10 cellular contexts compared by ENCODE assay signal in the genomic region with DNA sequence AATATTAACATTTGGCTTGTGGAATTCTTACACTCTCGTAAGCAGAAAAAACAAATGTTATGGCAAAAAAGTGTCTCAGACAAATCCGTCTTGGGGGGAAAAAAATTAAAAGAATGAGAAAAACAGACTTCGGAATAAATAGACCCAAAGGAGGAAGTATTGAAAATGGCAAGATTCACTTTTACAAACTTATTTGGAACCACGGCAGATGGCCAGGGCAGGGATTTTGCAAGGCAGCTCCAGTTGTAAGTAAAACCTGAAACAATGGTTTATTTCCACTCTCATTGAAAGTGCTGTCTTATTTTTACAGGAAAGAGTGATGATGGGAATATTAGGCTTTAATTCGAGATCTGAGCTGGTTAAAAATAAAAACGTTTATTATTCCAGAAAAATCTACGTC. TPM values are rescaled to one million over a fixed set of nuclear protein-coding genes. Genes with fewer than 3 reads are reported as not detected.
DNase-seq lines count a peak whose midpoint lies in the region; ATAC-seq and TF ChIP-seq lines count a peak whose summit lies in the region.
"Had no signal": no experiment of that assay in that cellular context is flagged by ENCODE, and none has a peak within 500 bp of the region (broad histone marks: within the 10 kb centered on the region; RNA-seq: fewer than 3 reads in every experiment).

No MANE protein-coding gene starts in this region.

- peak overlapping the region in 6 of 7 donors; percentile 31 to 99 (median 56) for H3K27ac Mint-ChIP-seq in CD4-positive, alpha-beta memory T cell
- H3K27ac Mint-ChIP-seq in effector memory CD8-positive, alpha-beta T cell, result peak overlapping the region in 1 of 2 donors; percentile 97

- no peaks in the 10 kb centered on the region for H3K36me3 ChIP-seq in CD4-positive, alpha-beta memory T cell (ENCODE audit: insufficient read depth, low read length)
- H3K36me3 ChIP-seq in psoas muscle (ENCODE audit: insufficient read depth in 1 of 2, low read depth in 1 of 2), result no peaks in the 10 kb centered on the region

- CTCF ChIA-PET in CD4-positive, alpha-beta memory T cell (lab: Charles Lee; ENCODE audit: partially characterized antibody), result interaction anchor here (0.7 to 1.9 kb wide), 3 partner anchors 150 to 737 kb away, joined by 3 to 7 read pairs (median 3); no protein-coding TSS in a partner anchor

- no peaks in the 10 kb centered on the region for H3K9me3 Mint-ChIP-seq in CD4-positive, alpha-beta memory T cell
- H3K9me3 Mint-ChIP-seq in effector memory CD8-positive, alpha-beta T cell, result no peaks in the 10 kb centered on the region
- H3K9me3 Mint-ChIP-seq: stimulated activated naive B cell treated with anti-CD40 and anti-IgM and Interleukin-4, amounts not matched to agents 10 μg/mL and 1 μg/mL and 100 μg/mL, for 72 hours had no signal

- H3K36me3 Mint-ChIP-seq in CD4-positive, alpha-beta memory T cell, result no peaks in the 10 kb centered on the region
- H3K36me3 Mint-ChIP-seq in effector memory CD8-positive, alpha-beta T cell (ENCODE audit: insufficient read depth), result peaks cover 14% of the 10 kb centered on the region
- H3K36me3 Mint-ChIP-seq: stimulated activated naive B cell treated with anti-CD40 and anti-IgM and Interleukin-4, amounts not matched to agents 10 μg/mL and 1 μg/mL and 100 μg/mL, for 72 hours had no signal

- no peak for TF ChIP-seq CTCF in psoas muscle (IDR thresholded peaks at IDR 0.05)

- POLR2A ChIA-PET in CD4-positive, alpha-beta memory T cell (lab: Charles Lee; ENCODE audit: partially characterized antibody), result interaction anchor here (0.6 to 2.4 kb wide), 2 partner anchors 248 to 504 kb away, joined by 4 to 40 read pairs; no protein-coding TSS in a partner anchor

- H3K4me1 ChIP-seq in CD4-positive, alpha-beta memory T cell (ENCODE audit: insufficient read depth, low read length), result peaks cover 13% of the 10 kb centered on the region
- H3K4me1 ChIP-seq in psoas muscle, result peaks cover 34% of the 10 kb centered on the region

- H3K27me3 ChIP-seq in CD4-positive, alpha-beta memory T cell (ENCODE audit: insufficient read depth, low read length), result no peaks in the 10 kb centered on the region
- H3K27me3 ChIP-seq in psoas muscle (ENCODE audit: insufficient read depth in 3 of 3, low read length in 2 of 3), result no peaks in the 10 kb centered on the region

- no peaks in the 10 kb centered on the region for H3K9me3 ChIP-seq in CD4-positive, alpha-beta memory T cell (ENCODE audit: control insufficient read depth in 1 of 2, low read length in 2 of 2)
- no peaks in the 10 kb centered on the region for H3K9me3 ChIP-seq in psoas muscle

- peaks cover 9 to 25% (median 15%) of the 10 kb centered on the region in 4 donors for H3K4me1 Mint-ChIP-seq in CD4-positive, alpha-beta memory T cell
- H3K4me1 Mint-ChIP-seq in effector memory CD8-positive, alpha-beta T cell (ENCODE audit: low read depth in 2 of 2), result peaks cover 6 to 10% of the 10 kb centered on the region in 2 donors

- H3K4me3 ChIP-seq in CD4-positive, alpha-beta memory T cell (ENCODE audit: low read length in 2 of 2), result no peak overlapping the region
- peak overlapping the region; percentile 79 for H3K4me3 ChIP-seq in psoas muscle

- no peaks in the 10 kb centered on the region for H3K27me3 Mint-ChIP-seq in CD4-positive, alpha-beta memory T cell
- H3K27me3 Mint-ChIP-seq in effector memory CD8-positive, alpha-beta T cell, result no peaks in the 10 kb centered on the region
- H3K27me3 Mint-ChIP-seq: stimulated activated naive B cell treated with anti-CD40 and anti-IgM and Interleukin-4, amounts not matched to agents 10 μg/mL and 1 μg/mL and 100 μg/mL, for 72 hours had no signal

- DNase-seq in CD4-positive, alpha-beta memory T cell, result no peak
- peak; percentile 78 for DNase-seq in MV-4-11 (lab: John Stamatoyannopoulos, UW)
- DNase-seq in effector memory CD8-positive, alpha-beta T cell, result no peak
- DNase-seq in psoas muscle, result peak; percentile 31 to 54
- DNase-seq: GF-D8; stimulated activated naive B cell treated with anti-CD40 and anti-IgM and Interleukin-4, amounts not matched to agents 10 μg/mL and 1 μg/mL and 100 μg/mL, for 72 hours had no signal

- intact Hi-C loops in CD4-positive, alpha-beta memory T cell (cut with micrococcal nuclease), result loop anchor here (5.0 to 10.0 kb wide), 5 partner anchors 328 to 894 kb away; partner anchors contain the start of genes ARHGAP12, MAP3K8 and MTPAP
- intact Hi-C loops in psoas muscle (cut with DNase I), result loop anchor here (2.0 to 10.0 kb wide), 5 partner anchors 61 to 569 kb away; partner anchors contain the start of gene ZEB1 (in 1 of the 2)

- no peak overlapping the region for H3K27ac ChIP-seq in CD4-positive, alpha-beta memory T cell (ENCODE audit: low read depth, low read length)
- peak overlapping the region; percentile 100 for H3K27ac ChIP-seq in psoas muscle

- ATAC-seq in effector memory CD8-positive, alpha-beta T cell (replicated peaks), result no peak
- no peak for ATAC-seq in psoas muscle
- ATAC-seq in HG02571 (IDR thresholded peaks at IDR 0.05; ENCODE audit: unreplicated experiment), result no peak
- ATAC-seq in HG02642 (IDR thresholded peaks at IDR 0.05; ENCODE audit: poor library complexity, unreplicated experiment), result no peak
- ATAC-seq in GM18517 (IDR thresholded peaks at IDR 0.05; ENCODE audit: unreplicated experiment), result no peak
- no peak for ATAC-seq in HG03439 (IDR thresholded peaks at IDR 0.05; ENCODE audit: unreplicated experiment)

- peak overlapping the region; percentile 86 to 93 (median 90) for H3K4me3 Mint-ChIP-seq in CD4-positive, alpha-beta memory T cell
- peak overlapping the region; percentile 90 to 95 for H3K4me3 Mint-ChIP-seq in effector memory CD8-positive, alpha-beta T cell

- WGBS in psoas muscle, 3 donors, result 40 to 56% (median 46%) methylated on average over 7 of the region's 7 CpGs

RNA-seq across cellular contexts. Expression of gene ZNF438, which starts 1.5 kb away (rescaled TPM):
- total RNA-seq in CD4-positive, alpha-beta memory T cell, result 1 to 10 TPM; 3.7 to 4.1 TPM
- 1 to 10 TPM; 2.0 to 4.5 TPM for polyA plus RNA-seq in CD4-positive, alpha-beta memory T cell
- 10 to 100 TPM; 12.3 to 27.9 (median 17.2) TPM for total RNA-seq in psoas muscle
- polyA plus RNA-seq in psoas muscle, result 10 to 100 TPM; 17.0 to 26.1 (median 21.3) TPM

Comparison
In these comparisons a context has a peak if more than half of its experiments do, and no peak if none do; other contexts are left out.
1. DNase-seq: peak in MV-4-11 (single experiment) and psoas muscle (2 of 2); none in CD4-positive, alpha-beta memory T cell (0 of 5) and effector memory CD8-positive, alpha-beta T cell (0 of 3).